12 cellular contexts compared by ENCODE assay signal in the genomic region with DNA sequence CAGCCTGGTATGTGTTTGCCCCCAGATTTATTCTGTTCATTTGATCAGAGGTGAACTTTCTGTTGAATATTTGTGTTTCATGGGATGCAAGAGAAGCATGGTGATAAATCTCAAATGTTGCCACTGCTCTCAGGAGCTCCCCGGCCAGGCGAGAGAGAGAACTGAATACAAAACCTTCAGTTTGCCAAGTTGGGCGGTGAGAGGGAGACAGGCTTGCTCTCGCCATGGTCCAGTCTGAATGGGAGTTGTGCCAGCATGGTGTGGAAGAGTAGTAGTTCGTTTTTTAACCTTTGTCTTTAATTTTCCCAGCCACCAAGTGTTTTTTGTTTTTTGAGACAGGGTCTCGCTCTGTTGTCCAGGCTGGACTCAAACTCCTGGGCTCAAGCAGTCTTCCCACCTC. TPM values are rescaled to one million over a fixed set of nuclear protein-coding genes. Genes with fewer than 3 reads are reported as not detected.
DNase-seq lines count a peak whose midpoint lies in the region; ATAC-seq and TF ChIP-seq lines count a peak whose summit lies in the region.
"Had no signal": no experiment of that assay in that cellular context is flagged by ENCODE, and none has a peak within 500 bp of the region (broad histone marks: within the 10 kb centered on the region; RNA-seq: fewer than 3 reads in every experiment).

No MANE protein-coding gene starts in this region.

- TF ChIP-seq POLR2A in GM18505 (IDR thresholded peaks at IDR 0.05; ENCODE audit: borderline replicate concordance, extremely low read depth, insufficient read depth, insufficient read length): no peak

- no peak overlapping the region for H3K27ac ChIP-seq in HEK293 (ENCODE audit: extremely low read depth, low read depth, low read length)

- CTCF ChIA-PET in HEK293 (lab: Yijun Ruan, JAX): interaction anchor here (1.5 to 23.4 kb wide), 5 partner anchors 12 to 493 kb away, joined by 5 to 507 read pairs (median 9); no protein-coding TSS in a partner anchor

- H3K4me3 Mint-ChIP-seq in CD14-positive monocyte (no peak overlapping the region), neural crest cell (peak overlapping the region; percentile 91)
- H3K4me3 Mint-ChIP-seq in activated naive CD8-positive, alpha-beta T cell treated with anti-CD3 and anti-CD28 coated beads, Interleukin-2, amount 50 U/mL, for 24 hours: peak overlapping the region; percentile 27

- H3K9me3 Mint-ChIP-seq in CD14-positive monocyte (no peaks in the 10 kb centered on the region), neural crest cell (no peaks in the 10 kb centered on the region)
- no peaks in the 10 kb centered on the region for H3K9me3 Mint-ChIP-seq in activated naive CD8-positive, alpha-beta T cell treated with anti-CD3 and anti-CD28 coated beads, Interleukin-2, amount 50 U/mL, for 24 hours

- intact Hi-C loops in CD14-positive monocyte (cut with micrococcal nuclease): loop anchor here in 1 of 2 donors (5.0 kb wide), 1 partner anchor 451 kb away; the partner anchor contains the start of gene IER5L

- H3K27ac Mint-ChIP-seq in CD14-positive monocyte (peak overlapping the region in 5 of 7 donors; percentile 12 to 78 (median 65)), neural crest cell (ENCODE audit: unreplicated experiment) (no peak overlapping the region)
- H3K27ac Mint-ChIP-seq in activated naive CD8-positive, alpha-beta T cell treated with anti-CD3 and anti-CD28 coated beads, Interleukin-2, amount 50 U/mL, for 24 hours: peak overlapping the region; percentile 31

- H3K9me3 ChIP-seq in HEK293 (ENCODE audit: control insufficient read depth, insufficient read depth, low read depth, low read length): no peaks in the 10 kb centered on the region

- H3K4me1 ChIP-seq in HEK293 (ENCODE audit: control insufficient read depth, insufficient read depth, low read length): peaks cover 3% of the 10 kb centered on the region; the same call in 1 of the 2 replicates

- no peak overlapping the region for H3K4me3 ChIP-seq in HEK293 (ENCODE audit: low read depth, low read length)

- TF ChIP-seq CTCF in CD14-positive monocyte (IDR thresholded peaks at IDR 0.05) (no peak), HEK293 (tag by site-specific recombination; IDR thresholded peaks at IDR 0.05) (no peak), neural crest cell (conservative IDR thresholded peaks at IDR 0.05) (no peak), GM10266 (IDR thresholded peaks at IDR 0.05; ENCODE audit: control insufficient read depth, insufficient read depth, low read depth, missing control alignments) (no peak)

- POLR2A ChIA-PET in HEK293 (lab: Yijun Ruan, JAX): interaction anchor here (0.5 to 1.4 kb wide), 3 partner anchors 9 to 513 kb away, joined by 4 to 7 read pairs (median 4); no protein-coding TSS in a partner anchor

- peaks cover 0 to 61% of the 10 kb centered on the region in 2 experiments; a peak in 1 of 3 replicates for H3K36me3 ChIP-seq in HEK293 (ENCODE audit: control insufficient read depth in 2 of 2, insufficient read depth in 1 of 2, low read length in 2 of 2)

- H3K36me3 Mint-ChIP-seq in CD14-positive monocyte: peaks cover 33 to 41% of the 10 kb centered on the region in 2 donors
- H3K36me3 Mint-ChIP-seq in activated naive CD8-positive, alpha-beta T cell treated with anti-CD3 and anti-CD28 coated beads, Interleukin-2, amount 50 U/mL, for 24 hours (ENCODE audit: low read depth): peaks cover 38% of the 10 kb centered on the region
- no peaks in the 10 kb centered on the region for H3K36me3 Mint-ChIP-seq in neural crest cell (ENCODE audit: low read depth)

- ATAC-seq in activated naive CD8-positive, alpha-beta T cell treated with anti-CD3 and anti-CD28 coated beads, Interleukin-2, amount 50 U/mL, for 24 hours: no peak
- ATAC-seq in GM18505 (IDR thresholded peaks at IDR 0.05; ENCODE audit: unreplicated experiment): no peak

- H3K4me1 Mint-ChIP-seq in CD14-positive monocyte: peaks cover 53% of the 10 kb centered on the region
- peaks cover 76% of the 10 kb centered on the region for H3K4me1 Mint-ChIP-seq in activated naive CD8-positive, alpha-beta T cell treated with anti-CD3 and anti-CD28 coated beads, Interleukin-2, amount 50 U/mL, for 24 hours
- H3K4me1 Mint-ChIP-seq in neural crest cell: peaks cover 47% of the 10 kb centered on the region

- peaks cover 0 to 5% (median 0%) of the 10 kb centered on the region in 3 donors for H3K27me3 Mint-ChIP-seq in CD14-positive monocyte (ENCODE audit: low read depth in 3 of 3)
- H3K27me3 Mint-ChIP-seq in activated naive CD8-positive, alpha-beta T cell treated with anti-CD3 and anti-CD28 coated beads, Interleukin-2, amount 50 U/mL, for 24 hours: no peaks in the 10 kb centered on the region
- H3K27me3 Mint-ChIP-seq in neural crest cell (ENCODE audit: low read depth): no peaks in the 10 kb centered on the region

- DNase-seq in CD14-positive monocyte (ENCODE audit: low spot score) (no peak), neural crest cell (ENCODE audit: low read depth, low spot score) (no peak), GM10266 (ENCODE audit: extremely low spot score) (no peak), cortex of kidney (lab: John Stamatoyannopoulos, UW) (no peak)
- no peak for DNase-seq in activated naive CD8-positive, alpha-beta T cell treated with anti-CD3 and anti-CD28 coated beads, Interleukin-2, amount 50 U/mL, for 24 hours
- DNase-seq: DMS153, NCI-H446 treated with DMSO at 0.1 percent for 48 hours had no signal

TF ChIP-seq in HEK293, 187 proteins besides CTCF, POLR2A, EP300 and RAD21:
- TF ChIP-seq ZBTB8A (tag by site-specific recombination; IDR thresholded peaks at IDR 0.05) (0 out of 2 replicates have a peak, but pooled peaks have one; percentile 10), ZNF121 (tag by site-specific recombination; IDR thresholded peaks at IDR 0.05) (peak; percentile 57; the same call in 1 of the 2 replicates), ZNF654 (tag by site-specific recombination; IDR thresholded peaks at IDR 0.05; ENCODE audit: low read depth) (no peak)

RNA-seq across cellular contexts. Expression of gene NTMT1, which starts 2.7 kb away (rescaled TPM):
- polyA plus RNA-seq in CD14-positive monocyte: 10 to 100 TPM; 28.2 to 43.9 TPM
- 50.9 and 51.8 TPM in 2 replicates for total RNA-seq in neural crest cell

RNA-seq across cellular contexts. Expression of gene C9orf50, which starts 7.8 kb away (rescaled TPM):
- not detected for polyA plus RNA-seq in CD14-positive monocyte
- total RNA-seq in neural crest cell: 0.26 and 0.27 TPM in 2 replicates
- total RNA-seq: cerebellum, H4, mononuclear cell had no signal

RNA-seq across cellular contexts. Expression of gene ASB6, which starts 13.2 kb away (rescaled TPM):
- polyA plus RNA-seq in CD14-positive monocyte: 10 to 100 TPM in 1 of 2 donors, 1 to 10 TPM in 1; 8.1 to 10.1 TPM
- 20.9 and 21.9 TPM in 2 replicates for total RNA-seq in neural crest cell

RNA-seq across cellular contexts. Expression of gene PRRX2, which starts 36.7 kb away (rescaled TPM):
- not detected for polyA plus RNA-seq in CD14-positive monocyte
- 0.65 and 0.68 TPM in 2 replicates for total RNA-seq in neural crest cell
- total RNA-seq: cerebellum, mononuclear cell had no signal

Comparison
In these comparisons a context has a peak if more than half of its experiments do, and no peak if none do; other contexts are left out.
1. H3K4me3 Mint-ChIP-seq: peak in activated naive CD8-positive, alpha-beta T cell treated with anti-CD3 and anti-CD28 coated beads, Interleukin-2, amount 50 U/mL, for 24 hours (single experiment) and neural crest cell (single experiment); none in CD14-positive monocyte (0 of 2).